ENCODE assay signal across 33 cellular contexts in the genomic region with DNA sequence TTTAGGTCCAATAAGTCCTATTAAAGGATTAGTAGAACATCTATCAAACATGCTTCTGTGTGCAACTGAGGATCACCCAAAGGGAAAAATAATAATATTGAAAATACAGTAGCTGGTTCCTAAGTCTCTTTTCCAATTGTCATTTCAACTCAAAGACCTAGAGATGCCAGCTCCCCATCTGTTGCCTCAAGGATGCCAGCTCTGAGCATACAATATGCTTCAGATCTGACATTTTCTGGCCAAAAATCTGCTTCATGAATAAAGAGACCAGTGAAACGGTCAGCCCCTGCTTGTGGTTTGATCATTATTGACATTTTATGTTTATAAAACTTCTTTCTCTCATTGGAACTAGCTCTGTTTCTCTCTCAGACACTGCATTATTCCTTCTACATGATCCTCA.
"Had no signal": no experiment of that assay in that cellular context is flagged by ENCODE, and none has a peak within 500 bp of the region (broad histone marks: within the 10 kb centered on the region; RNA-seq: fewer than 3 reads in every experiment).

No MANE protein-coding gene starts in this region.

- H3K4me1 Mint-ChIP-seq: activated CD4-positive, alpha-beta T cell treated with anti-CD3 and anti-CD28 coated beads for 36 hours; activated CD4-positive, alpha-beta T cell treated with anti-CD3 and anti-CD28 coated beads, Interleukin-2, amount 10 ng/mL, durations not matched to agents 24 days and 14 days; activated CD8-positive, alpha-beta memory T cell treated with anti-CD3 and anti-CD28 coated beads, Interleukin-2, amount 10 ng/mL, durations not matched to agents 7 days and 5 days; activated naive CD4-positive, alpha-beta T cell treated with anti-CD3 and anti-CD28 coated beads, Interleukin-2, amount 10 ng/mL, durations not matched to agents 7 days and 5 days; activated naive CD8-positive, alpha-beta T cell treated with anti-CD3 and anti-CD28 coated beads, Interleukin-2, amount 10 ng/mL, durations not matched to agents 7 days and 5 days had no signal

- ATAC-seq: activated CD4-positive, alpha-beta T cell treated with anti-CD3 and anti-CD28 coated beads for 36 hours; activated CD8-positive, alpha-beta memory T cell treated with anti-CD3 and anti-CD28 coated beads, Interleukin-2, amount 10 ng/mL, durations not matched to agents 7 days and 5 days; activated CD8-positive, alpha-beta T cell treated with anti-CD3 and anti-CD28 coated beads, Interleukin-2, amount 10 ng/mL, durations not matched to agents 7 days and 5 days; activated naive CD4-positive, alpha-beta T cell treated with anti-CD3 and anti-CD28 coated beads, Interleukin-2, amount 50 U/mL, for 72 hours; foreskin keratinocyte; gastrocnemius medialis; heart left ventricle had no signal

- H3K27ac Mint-ChIP-seq: activated CD4-positive, alpha-beta memory T cell treated with anti-CD3 and anti-CD28 coated beads for 36 hours; activated CD4-positive, alpha-beta T cell treated with anti-CD3 and anti-CD28 coated beads for 36 hours; activated CD4-positive, alpha-beta T cell treated with anti-CD3 and anti-CD28 coated beads, Interleukin-2, amount 10 ng/mL, durations not matched to agents 24 days and 14 days; activated CD8-positive, alpha-beta memory T cell treated with anti-CD3 and anti-CD28 coated beads, Interleukin-2, amount 10 ng/mL, durations not matched to agents 7 days and 5 days; activated CD8-positive, alpha-beta T cell treated with anti-CD3 and anti-CD28 coated beads, Interleukin-2, amount 10 ng/mL, durations not matched to agents 7 days and 5 days; activated naive CD4-positive, alpha-beta T cell treated with anti-CD3 and anti-CD28 coated beads, Interleukin-2, amount 10 ng/mL, durations not matched to agents 7 days and 5 days; activated naive CD8-positive, alpha-beta T cell treated with anti-CD3 and anti-CD28 coated beads, Interleukin-2, amount 10 ng/mL, durations not matched to agents 7 days and 5 days; activated T-helper 1 cell treated with anti-CD3 and anti-CD28 coated beads, Interleukin-12 subunit alpha, Interleukin-12 subunit beta, Interleukin-2, Interleukin-4 antibody, amounts not matched to agents 30 ng/mL and 10 ng/mL and 1 ng/mL, durations not matched to agents 14 hours and 24 hours and 36 hours; dendritic cell treated with granulocyte-macrophage colony-stimulating factor and Interleukin-4, amounts not matched to agents 40 ng/mL and 50 ng/mL, for 4 days; endodermal cell had no signal

- H3K27me3 Mint-ChIP-seq: activated CD4-positive, alpha-beta memory T cell treated with anti-CD3 and anti-CD28 coated beads for 36 hours; activated CD4-positive, alpha-beta T cell treated with anti-CD3 and anti-CD28 coated beads for 36 hours; dendritic cell treated with granulocyte-macrophage colony-stimulating factor and Interleukin-4, amounts not matched to agents 40 ng/mL and 50 ng/mL, for 4 days had no signal

- H3K9me3 ChIP-seq: ascending aorta, breast epithelium, colonic mucosa, esophagus muscularis mucosa, gastrocnemius medialis, heart left ventricle had no signal

- H3K9me3 Mint-ChIP-seq: activated CD4-positive, alpha-beta memory T cell treated with anti-CD3 and anti-CD28 coated beads for 36 hours; activated CD4-positive, alpha-beta T cell treated with anti-CD3 and anti-CD28 coated beads, Interleukin-2, amount 10 ng/mL, durations not matched to agents 24 days and 14 days; activated naive CD4-positive, alpha-beta T cell treated with anti-CD3 and anti-CD28 coated beads, Interleukin-2, amount 10 ng/mL, durations not matched to agents 7 days and 5 days; activated naive CD4-positive, alpha-beta T cell treated with anti-CD3 and anti-CD28 coated beads, Interleukin-2, amount 50 U/mL, for 72 hours; activated naive CD8-positive, alpha-beta T cell treated with anti-CD3 and anti-CD28 coated beads, Interleukin-2, amount 10 ng/mL, durations not matched to agents 7 days and 5 days; activated T-helper 1 cell treated with anti-CD3 and anti-CD28 coated beads, Interleukin-12 subunit alpha, Interleukin-12 subunit beta, Interleukin-2, Interleukin-4 antibody, amounts not matched to agents 30 ng/mL and 10 ng/mL and 1 ng/mL, durations not matched to agents 14 hours and 24 hours and 36 hours; dendritic cell treated with granulocyte-macrophage colony-stimulating factor and Interleukin-4, amounts not matched to agents 40 ng/mL and 50 ng/mL, for 4 days had no signal

- H3K36me3 ChIP-seq: ascending aorta, breast epithelium, cardiac muscle cell, colonic mucosa, esophagus muscularis mucosa, gastrocnemius medialis, heart left ventricle had no signal

- H3K4me1 ChIP-seq: ascending aorta, breast epithelium, colonic mucosa, esophagus muscularis mucosa, foreskin keratinocyte, gastrocnemius medialis, heart left ventricle had no signal

- H3K4me3 Mint-ChIP-seq: activated CD4-positive, alpha-beta memory T cell treated with anti-CD3 and anti-CD28 coated beads for 36 hours; activated CD4-positive, alpha-beta T cell treated with anti-CD3 and anti-CD28 coated beads for 36 hours; activated CD4-positive, alpha-beta T cell treated with anti-CD3 and anti-CD28 coated beads, Interleukin-2, amount 10 ng/mL, durations not matched to agents 24 days and 14 days; activated CD8-positive, alpha-beta memory T cell treated with anti-CD3 and anti-CD28 coated beads, Interleukin-2, amount 10 ng/mL, durations not matched to agents 7 days and 5 days; activated CD8-positive, alpha-beta T cell treated with anti-CD3 and anti-CD28 coated beads, Interleukin-2, amount 10 ng/mL, durations not matched to agents 7 days and 5 days; activated naive CD4-positive, alpha-beta T cell treated with anti-CD3 and anti-CD28 coated beads, Interleukin-2, amount 10 ng/mL, durations not matched to agents 7 days and 5 days; activated naive CD8-positive, alpha-beta T cell treated with anti-CD3 and anti-CD28 coated beads, Interleukin-2, amount 10 ng/mL, durations not matched to agents 7 days and 5 days; activated T-helper 1 cell treated with anti-CD3 and anti-CD28 coated beads, Interleukin-12 subunit alpha, Interleukin-12 subunit beta, Interleukin-2, Interleukin-4 antibody, amounts not matched to agents 30 ng/mL and 10 ng/mL and 1 ng/mL, durations not matched to agents 14 hours and 24 hours and 36 hours; brain; dendritic cell treated with granulocyte-macrophage colony-stimulating factor and Interleukin-4, amounts not matched to agents 40 ng/mL and 50 ng/mL, for 4 days; endodermal cell had no signal

- H3K4me3 ChIP-seq: ascending aorta, breast epithelium, cardiac muscle cell, colonic mucosa, dorsolateral prefrontal cortex, esophagus muscularis mucosa, gastrocnemius medialis, heart left ventricle had no signal

- DNase-seq: activated CD4-positive, alpha-beta memory T cell treated with anti-CD3 and anti-CD28 coated beads for 36 hours; activated CD4-positive, alpha-beta T cell treated with anti-CD3 and anti-CD28 coated beads for 36 hours; activated CD4-positive, alpha-beta T cell treated with anti-CD3 and anti-CD28 coated beads, Interleukin-2, amount 10 ng/mL, durations not matched to agents 24 days and 14 days; activated CD4-positive, CD25-positive, alpha-beta regulatory T cell; activated CD4-positive, CD25-positive, alpha-beta regulatory T cell treated with anti-CD3 and anti-CD28 coated beads, Interleukin-2, amount 50 U/mL, for 72 hours; activated CD8-positive, alpha-beta memory T cell treated with anti-CD3 and anti-CD28 coated beads, Interleukin-2, amount 10 ng/mL, durations not matched to agents 7 days and 5 days; activated CD8-positive, alpha-beta memory T cell treated with anti-CD3 and anti-CD28 coated beads, Interleukin-2, amount 50 U/mL, for 4 hours; activated CD8-positive, alpha-beta T cell treated with anti-CD3 and anti-CD28 coated beads, Interleukin-2, amount 10 ng/mL, durations not matched to agents 7 days and 5 days; activated gamma-delta T cell; activated naive CD4-positive, alpha-beta T cell; activated naive CD4-positive, alpha-beta T cell treated with anti-CD3 and anti-CD28 coated beads, Interleukin-2, amount 10 ng/mL, durations not matched to agents 7 days and 5 days; activated naive CD8-positive, alpha-beta T cell treated with anti-CD3 and anti-CD28 coated beads, Interleukin-2, amount 10 ng/mL, durations not matched to agents 7 days and 5 days; activated T-cell treated with anti-CD3 and anti-CD28 coated beads, Interleukin-2, amount 50 U/mL, for 1 hour; activated T-cell treated with anti-CD3 and anti-CD28 coated beads, Interleukin-2, amount 50 U/mL, for 48 hours; central memory CD4-positive, alpha-beta T cell; colonic mucosa; effector memory CD4-positive, alpha-beta T cell; endodermal cell; erythroblast; foreskin keratinocyte; gastrocnemius medialis; glutamatergic neuron; heart left ventricle; T-helper 2 cell had no signal

- H3K36me3 Mint-ChIP-seq: activated CD4-positive, alpha-beta memory T cell treated with anti-CD3 and anti-CD28 coated beads for 36 hours; activated CD8-positive, alpha-beta memory T cell treated with anti-CD3 and anti-CD28 coated beads, Interleukin-2, amount 10 ng/mL, durations not matched to agents 7 days and 5 days; activated naive CD4-positive, alpha-beta T cell treated with anti-CD3 and anti-CD28 coated beads, Interleukin-2, amount 10 ng/mL, durations not matched to agents 7 days and 5 days; activated naive CD4-positive, alpha-beta T cell treated with anti-CD3 and anti-CD28 coated beads, Interleukin-2, amount 50 U/mL, for 72 hours; activated naive CD8-positive, alpha-beta T cell treated with anti-CD3 and anti-CD28 coated beads, Interleukin-2, amount 10 ng/mL, durations not matched to agents 7 days and 5 days; brain had no signal

- H3K27me3 ChIP-seq: ascending aorta, breast epithelium, cardiac muscle cell, colonic mucosa, esophagus muscularis mucosa, gastrocnemius medialis, heart left ventricle had no signal
